Comparison of ENCODE assay signal across 11 cellular contexts in genomic region chr6:139433647-139434419, GRCh38. TPM values are rescaled to one million over a fixed set of nuclear protein-coding genes. Genes with fewer than 3 reads are reported as not detected.
A peak's percentile ranks its signal among the peaks of the same experiment; 100 is the strongest.
DNase-seq lines count a peak whose midpoint lies in the region; ATAC-seq and TF ChIP-seq lines count a peak whose summit lies in the region.
"Had no signal": no experiment of that assay in that cellular context is flagged by ENCODE, and none has a peak within 500 bp of the region (broad histone marks: within the 10 kb centered on the region; RNA-seq: fewer than 3 reads in every experiment).

No MANE protein-coding gene starts in this region.

- TF ChIP-seq POLR2A in erythroblast (IDR thresholded peaks at IDR 0.05; ENCODE audit: low read length), result no peak

- no peaks in the 10 kb centered on the region for H3K9me3 Mint-ChIP-seq in HFFc6
- peaks cover 0 to 12% (median 2%) of the 10 kb centered on the region in 11 donors for H3K9me3 Mint-ChIP-seq in naive thymus-derived CD4-positive, alpha-beta T cell
- H3K9me3 Mint-ChIP-seq in CD4-positive, alpha-beta T cell, result peaks cover 3% of the 10 kb centered on the region

- no peak overlapping the region for H3K27ac ChIP-seq in OCI-LY3 (ENCODE audit: low read length)
- H3K27ac ChIP-seq in naive thymus-derived CD4-positive, alpha-beta T cell (ENCODE audit: low read depth, low read length), result no peak overlapping the region
- no peak overlapping the region for H3K27ac ChIP-seq in CD4-positive, alpha-beta T cell (ENCODE audit: low read depth, low read length)
- H3K27ac ChIP-seq: thoracic aorta had no signal

- peak overlapping the region; percentile 0; the same call in 1 of the 2 replicates for H3K27ac Mint-ChIP-seq in HFFc6
- H3K27ac Mint-ChIP-seq in naive thymus-derived CD4-positive, alpha-beta T cell, result no peak overlapping the region
- no peak overlapping the region for H3K27ac Mint-ChIP-seq in CD4-positive, alpha-beta T cell

- H3K27me3 Mint-ChIP-seq in HFFc6 (ENCODE audit: insufficient read depth), result no peaks in the 10 kb centered on the region; the same call in none of the 2 replicates
- H3K27me3 Mint-ChIP-seq in naive thymus-derived CD4-positive, alpha-beta T cell, result peaks cover 0 to 9% (median 1%) of the 10 kb centered on the region in 5 donors
- H3K27me3 Mint-ChIP-seq in CD4-positive, alpha-beta T cell, result no peaks in the 10 kb centered on the region

- ATAC-seq in naive thymus-derived CD4-positive, alpha-beta T cell, result peak; percentile 60
- ATAC-seq in CD4-positive, alpha-beta T cell (ENCODE audit: poor library complexity), result no peak
- no peak for ATAC-seq in HG03520 (IDR thresholded peaks at IDR 0.05; ENCODE audit: unreplicated experiment)

- H2AFZ ChIP-seq in OCI-LY3 (ENCODE audit: low read depth, low read length), result peak overlapping the region; percentile 98

- POLR2A ChIA-PET in naive thymus-derived CD4-positive, alpha-beta T cell (lab: Charles Lee), result no interaction called here
- POLR2A ChIA-PET in CD4-positive, alpha-beta T cell (lab: Charles Lee), result interaction anchor here (0.6 to 1.2 kb wide), 2 partner anchors 13 to 59 kb away, joined by 4 read pairs; partner anchors contain the start of gene CITED2

- CTCF ChIA-PET in naive thymus-derived CD4-positive, alpha-beta T cell (lab: Charles Lee), result no interaction called here
- CTCF ChIA-PET in CD4-positive, alpha-beta T cell (lab: Charles Lee), result no interaction called here

- no peak overlapping the region for H3K4me3 ChIP-seq in OCI-LY3 (ENCODE audit: low read length)
- no peak overlapping the region for H3K4me3 ChIP-seq in naive thymus-derived CD4-positive, alpha-beta T cell (ENCODE audit: low read length)
- H3K4me3 ChIP-seq: thoracic aorta had no signal

- no peaks in the 10 kb centered on the region for H3K27me3 ChIP-seq in OCI-LY3 (ENCODE audit: low read depth, low read length)
- no peaks in the 10 kb centered on the region for H3K27me3 ChIP-seq in naive thymus-derived CD4-positive, alpha-beta T cell (ENCODE audit: control insufficient read depth in 2 of 2, insufficient read depth in 2 of 2, low read length in 2 of 2)
- no peaks in the 10 kb centered on the region for H3K27me3 ChIP-seq in CD4-positive, alpha-beta T cell (ENCODE audit: control insufficient read depth, insufficient read depth, low read length)

- peaks cover 21% of the 10 kb centered on the region for H3K4me1 Mint-ChIP-seq in HFFc6 (ENCODE audit: low read depth)
- peaks cover 0 to 6% (median 0%) of the 10 kb centered on the region in 7 donors for H3K4me1 Mint-ChIP-seq in naive thymus-derived CD4-positive, alpha-beta T cell
- H3K4me1 Mint-ChIP-seq in CD4-positive, alpha-beta T cell (ENCODE audit: low read depth), result no peaks in the 10 kb centered on the region

- H3K36me3 ChIP-seq in OCI-LY3 (replicated peaks; ENCODE audit: low read depth, low read length), result no peaks in the 10 kb centered on the region
- H3K36me3 ChIP-seq in naive thymus-derived CD4-positive, alpha-beta T cell (ENCODE audit: control insufficient read depth in 2 of 3, insufficient read depth in 3 of 3, low read length in 3 of 3), result no peaks in the 10 kb centered on the region
- H3K36me3 ChIP-seq: thoracic aorta had no signal

- no peak overlapping the region for H3K9ac ChIP-seq in OCI-LY3 (ENCODE audit: low read length)

- no peaks in the 10 kb centered on the region for H3K36me3 Mint-ChIP-seq in HFFc6 (ENCODE audit: low read depth)
- H3K36me3 Mint-ChIP-seq in naive thymus-derived CD4-positive, alpha-beta T cell, result no peaks in the 10 kb centered on the region
- no peaks in the 10 kb centered on the region for H3K36me3 Mint-ChIP-seq in CD4-positive, alpha-beta T cell (ENCODE audit: low read depth)

- no peaks in the 10 kb centered on the region for H4K20me1 ChIP-seq in OCI-LY3 (ENCODE audit: insufficient read depth, low read length)

- intact Hi-C loops in naive thymus-derived CD4-positive, alpha-beta T cell (cut with micrococcal nuclease), result no loop called here
- intact Hi-C loops in CD4-positive, alpha-beta T cell (cut with DNase I, micrococcal nuclease), result no loop called here

- H3K4me1 ChIP-seq in OCI-LY3 (ENCODE audit: low read length), result peaks cover 14% of the 10 kb centered on the region
- H3K4me1 ChIP-seq in naive thymus-derived CD4-positive, alpha-beta T cell (ENCODE audit: control insufficient read depth in 2 of 2, insufficient read depth in 2 of 2, low read length in 2 of 2), result no peaks in the 10 kb centered on the region

- H3K9me3 ChIP-seq in OCI-LY3 (ENCODE audit: insufficient read depth, low read length), result no peaks in the 10 kb centered on the region
- no peaks in the 10 kb centered on the region for H3K9me3 ChIP-seq in naive thymus-derived CD4-positive, alpha-beta T cell (ENCODE audit: control insufficient read depth in 2 of 3, low read length in 3 of 3)
- H3K9me3 ChIP-seq in CD4-positive, alpha-beta T cell (ENCODE audit: control insufficient read depth, low read length), result peaks cover 5% of the 10 kb centered on the region
- H3K9me3 ChIP-seq: thoracic aorta had no signal

- no peak for TF ChIP-seq CTCF in HFFc6 (IDR thresholded peaks at IDR 0.05)
- no peak for TF ChIP-seq CTCF in OCI-LY3 (IDR thresholded peaks at IDR 0.05; ENCODE audit: low read depth, low read length)
- no peak for TF ChIP-seq CTCF in CD4-positive, alpha-beta T cell (IDR thresholded peaks at IDR 0.05)

- peak overlapping the region; percentile 25 for H3K4me2 ChIP-seq in OCI-LY3 (ENCODE audit: low read length)

- peak; percentile 14 for DNase-seq in HFFc6
- DNase-seq in erythroblast (lab: John Stamatoyannopoulos, UW), result peak; percentile 69 to 76
- DNase-seq in naive thymus-derived CD4-positive, alpha-beta T cell, result no peak
- no peak for DNase-seq in CD4-positive, alpha-beta T cell
- no peak for DNase-seq in GOT3 (lab: John Stamatoyannopoulos, UW)
- no peak for DNase-seq in NCI-H748 treated with DMSO at 0.1 percent for 48 hours (lab: John Stamatoyannopoulos, UW)
- DNase-seq: NCI-H446; stimulated activated CD4-positive, alpha-beta T cell treated with anti-CD3 and anti-CD28 coated beads, Interleukin-4, amount 100 ng/mL, for 24 hours had no signal

- H3K4me3 Mint-ChIP-seq in HFFc6, result no peak overlapping the region
- no peak overlapping the region for H3K4me3 Mint-ChIP-seq in naive thymus-derived CD4-positive, alpha-beta T cell
- H3K4me3 Mint-ChIP-seq in CD4-positive, alpha-beta T cell, result no peak overlapping the region

- H3K79me2 ChIP-seq in OCI-LY3 (ENCODE audit: low read length), result no peaks in the 10 kb centered on the region

RNA-seq across cellular contexts. Expression of gene CITED2, which starts 59.4 kb away (rescaled TPM):
- 1,000 to 10,000 TPM; 1,147 to 1,717 (median 1,616) TPM for total RNA-seq in HFFc6 (2021; fragmentation: NEBNext Ultra II Directional; extraction: Animal tissue kit (Norgen Biotek cat#: 25700))
- total RNA-seq in naive thymus-derived CD4-positive, alpha-beta T cell, result 100 to 1,000 TPM in 4 of 5 experiments, 10 to 100 TPM in 1; 58.8 to 152 (median 118) TPM
- polyA plus RNA-seq in naive thymus-derived CD4-positive, alpha-beta T cell, result 10 to 100 TPM; 30.6 to 35.9 TPM
- total RNA-seq in CD4-positive, alpha-beta T cell, result 100 to 1,000 TPM; 181 to 185 TPM

Comparison
In these comparisons a context has a peak if more than half of its experiments do, and no peak if none do; other contexts are left out.
1. DNase-seq: peak in HFFc6 (single experiment) and erythroblast (2 of 2); none in naive thymus-derived CD4-positive, alpha-beta T cell (0 of 9), CD4-positive, alpha-beta T cell (0 of 10), GOT3 (single experiment) and NCI-H748 treated with DMSO at 0.1 percent for 48 hours (single experiment).
2. RNA of gene CITED2, which starts 59.4 kb away (total RNA-seq): 1,147 to 1,717 TPM in HFFc6; 181 to 185 TPM in CD4-positive, alpha-beta T cell and 58.8 to 152 TPM in naive thymus-derived CD4-positive, alpha-beta T cell; every median in the first group is over 4 times any median in the second.